13 cellular contexts compared by ENCODE assay signal in the genomic region with DNA sequence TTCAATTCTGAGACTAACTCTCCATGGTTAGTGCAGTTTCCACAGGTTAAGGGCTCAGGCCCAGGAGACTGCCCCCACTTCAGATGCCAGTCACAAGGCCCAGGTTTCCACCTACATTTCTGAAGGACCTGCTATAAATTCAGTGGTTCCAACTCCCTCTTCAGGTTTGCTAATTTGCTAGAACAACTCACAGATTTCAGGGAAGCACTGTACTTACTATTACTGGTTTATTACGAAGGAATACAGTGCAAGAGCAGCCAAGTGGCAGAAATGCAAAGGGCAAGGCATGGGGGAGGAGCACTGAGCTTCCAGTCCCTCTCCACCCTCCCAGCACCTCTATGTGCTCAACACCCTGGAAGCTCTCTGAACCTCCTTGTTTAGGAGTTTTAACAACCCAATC. TPM values are rescaled to one million over a fixed set of nuclear protein-coding genes. Genes with fewer than 3 reads are reported as not detected.
A peak's percentile ranks its signal among the peaks of the same experiment; 100 is the strongest.
DNase-seq lines count a peak whose midpoint lies in the region; ATAC-seq and TF ChIP-seq lines count a peak whose summit lies in the region.
"Had no signal": no experiment of that assay in that cellular context is flagged by ENCODE, and none has a peak within 500 bp of the region (broad histone marks: within the 10 kb centered on the region; RNA-seq: fewer than 3 reads in every experiment).

No MANE protein-coding gene starts in this region.

- CTCF ChIA-PET in activated naive CD4-positive, alpha-beta T cell treated with anti-CD3 and anti-CD28 coated beads, Interleukin-2, amount 10 ng/mL, durations not matched to agents 7 days and 5 days (lab: Charles Lee) = interaction anchor here (1.1 kb wide), 1 partner anchor 11 kb away, joined by 3 read pairs; no protein-coding TSS in a partner anchor
- CTCF ChIA-PET in WTC11 (lab: Charles Lee) = interaction anchor here (1.1 kb wide), 1 partner anchor 33 kb away, joined by 3 read pairs; no protein-coding TSS in a partner anchor

- H3K27ac Mint-ChIP-seq in activated naive CD4-positive, alpha-beta T cell treated with anti-CD3 and anti-CD28 coated beads, Interleukin-2, amount 10 ng/mL, durations not matched to agents 7 days and 5 days = peak overlapping the region; percentile 98
- peak overlapping the region in 1 of 2 donors; percentile 67 for H3K27ac Mint-ChIP-seq in activated naive CD4-positive, alpha-beta T cell treated with anti-CD3 and anti-CD28 coated beads, Interleukin-2, amount 50 U/mL, for 72 hours
- H3K27ac Mint-ChIP-seq in WTC11 = no peak overlapping the region
- peak overlapping the region; percentile 92 to 99 (median 94) for H3K27ac Mint-ChIP-seq in immature natural killer cell
- H3K27ac Mint-ChIP-seq in stimulated activated effector memory CD8-positive, alpha-beta T cell treated with anti-CD3 and anti-CD28 coated beads, Interleukin-12 subunit alpha, Interleukin-12 subunit beta, amount 100 ng/mL, for 72 hours = peak overlapping the region; percentile 93

- H3K4me3 Mint-ChIP-seq in activated naive CD4-positive, alpha-beta T cell treated with anti-CD3 and anti-CD28 coated beads, Interleukin-2, amount 10 ng/mL, durations not matched to agents 7 days and 5 days = peak overlapping the region; percentile 59
- H3K4me3 Mint-ChIP-seq in WTC11 = no peak overlapping the region
- H3K4me3 Mint-ChIP-seq in immature natural killer cell = peak overlapping the region; percentile 84 to 90 (median 86)
- H3K4me3 Mint-ChIP-seq in stimulated activated effector memory CD8-positive, alpha-beta T cell treated with anti-CD3 and anti-CD28 coated beads, Interleukin-12 subunit alpha, Interleukin-12 subunit beta, amount 100 ng/mL, for 72 hours = no peak overlapping the region

- peaks cover 9% of the 10 kb centered on the region for H3K27me3 Mint-ChIP-seq in activated naive CD4-positive, alpha-beta T cell treated with anti-CD3 and anti-CD28 coated beads, Interleukin-2, amount 10 ng/mL, durations not matched to agents 7 days and 5 days
- H3K27me3 Mint-ChIP-seq in WTC11 (ENCODE audit: low read depth) (no peaks in the 10 kb centered on the region; the same call in 1 of the 2 replicates), immature natural killer cell (ENCODE audit: low read depth in 3 of 3) (peaks cover 2% of the 10 kb centered on the region in 3 donors)

- peaks cover 10% of the 10 kb centered on the region for H3K9me3 Mint-ChIP-seq in activated naive CD4-positive, alpha-beta T cell treated with anti-CD3 and anti-CD28 coated beads, Interleukin-2, amount 10 ng/mL, durations not matched to agents 7 days and 5 days
- peaks cover 8 to 9% of the 10 kb centered on the region in 2 donors for H3K9me3 Mint-ChIP-seq in activated naive CD4-positive, alpha-beta T cell treated with anti-CD3 and anti-CD28 coated beads, Interleukin-2, amount 50 U/mL, for 72 hours
- peaks cover 4% of the 10 kb centered on the region; the same call in 1 of the 2 replicates for H3K9me3 Mint-ChIP-seq in WTC11
- no peaks in the 10 kb centered on the region for H3K9me3 Mint-ChIP-seq in immature natural killer cell
- H3K9me3 Mint-ChIP-seq in stimulated activated effector memory CD8-positive, alpha-beta T cell treated with anti-CD3 and anti-CD28 coated beads, Interleukin-12 subunit alpha, Interleukin-12 subunit beta, amount 100 ng/mL, for 72 hours = peaks cover 3% of the 10 kb centered on the region

- TF ChIP-seq CTCF in WTC11 (IDR thresholded peaks at IDR 0.05) = no peak

- POLR2A ChIA-PET in WTC11 (lab: Charles Lee) = no interaction called here

- no peak for DNase-seq in activated naive CD4-positive, alpha-beta T cell treated with anti-CD3 and anti-CD28 coated beads, Interleukin-2, amount 10 ng/mL, durations not matched to agents 7 days and 5 days
- DNase-seq in activated naive CD4-positive, alpha-beta T cell treated with anti-CD3 and anti-CD28 coated beads, Interleukin-2, amount 50 U/mL, for 72 hours (ENCODE audit: low spot score in 2 of 2) = no peak
- DNase-seq in WTC11 (ENCODE audit: low spot score) = no peak
- no peak for DNase-seq in immature natural killer cell
- DNase-seq in stimulated activated effector memory CD8-positive, alpha-beta T cell treated with anti-CD3 and anti-CD28 coated beads, Interleukin-12 subunit alpha, Interleukin-12 subunit beta, amount 100 ng/mL, for 72 hours (ENCODE audit: low spot score in 2 of 2) = no peak
- no peak for DNase-seq in activated CD4-positive, alpha-beta T cell treated with anti-CD3 and anti-CD28 coated beads, Interleukin-2, amount 50 U/mL, for 4 hours
- DNase-seq in NCI-H2081 treated with DMSO at 0.1 percent for 48 hours (lab: John Stamatoyannopoulos, UW) = no peak
- no peak for DNase-seq in AG08395 (ENCODE audit: low spot score)
- DNase-seq: amniotic stem cell, colonic mucosa, DMS153, midbrain, NCI-H187 had no signal

- ATAC-seq in activated naive CD4-positive, alpha-beta T cell treated with anti-CD3 and anti-CD28 coated beads, Interleukin-2, amount 50 U/mL, for 72 hours = no peak
- peak; percentile 79 for ATAC-seq in WTC11
- ATAC-seq in stimulated activated effector memory CD8-positive, alpha-beta T cell treated with anti-CD3 and anti-CD28 coated beads, Interleukin-12 subunit alpha, Interleukin-12 subunit beta, amount 100 ng/mL, for 72 hours = no peak

- H3K36me3 Mint-ChIP-seq in activated naive CD4-positive, alpha-beta T cell treated with anti-CD3 and anti-CD28 coated beads, Interleukin-2, amount 10 ng/mL, durations not matched to agents 7 days and 5 days = peaks cover 28% of the 10 kb centered on the region
- H3K36me3 Mint-ChIP-seq in activated naive CD4-positive, alpha-beta T cell treated with anti-CD3 and anti-CD28 coated beads, Interleukin-2, amount 50 U/mL, for 72 hours = no peaks in the 10 kb centered on the region
- H3K36me3 Mint-ChIP-seq in WTC11 (no peaks in the 10 kb centered on the region), immature natural killer cell (peaks cover 0 to 9% (median 3%) of the 10 kb centered on the region in 3 donors)
- no peaks in the 10 kb centered on the region for H3K36me3 Mint-ChIP-seq in stimulated activated effector memory CD8-positive, alpha-beta T cell treated with anti-CD3 and anti-CD28 coated beads, Interleukin-12 subunit alpha, Interleukin-12 subunit beta, amount 100 ng/mL, for 72 hours

- H3K4me1 Mint-ChIP-seq in activated naive CD4-positive, alpha-beta T cell treated with anti-CD3 and anti-CD28 coated beads, Interleukin-2, amount 10 ng/mL, durations not matched to agents 7 days and 5 days = peaks cover 59% of the 10 kb centered on the region
- peaks cover 36% of the 10 kb centered on the region for H3K4me1 Mint-ChIP-seq in WTC11
- H3K4me1 Mint-ChIP-seq in immature natural killer cell = peaks cover 41 to 52% of the 10 kb centered on the region in 2 donors
- peaks cover 34% of the 10 kb centered on the region for H3K4me1 Mint-ChIP-seq in stimulated activated effector memory CD8-positive, alpha-beta T cell treated with anti-CD3 and anti-CD28 coated beads, Interleukin-12 subunit alpha, Interleukin-12 subunit beta, amount 100 ng/mL, for 72 hours

TF ChIP-seq in WTC11, 78 proteins besides CTCF, POLR2A, EP300 and RAD21 (continues in another document):
- TF ChIP-seq NFE2L1 (CRISPR knock-in tag; IDR thresholded peaks at IDR 0.05) (no peak), NR1H2 (CRISPR knock-in tag; IDR thresholded peaks at IDR 0.05) (no peak), FOXP1 (CRISPR knock-in tag; IDR thresholded peaks at IDR 0.05; ENCODE audit: borderline replicate concordance) (no peak), ATF1 (CRISPR knock-in tag; IDR thresholded peaks at IDR 0.05) (no peak), SMAD3 (CRISPR knock-in tag; IDR thresholded peaks at IDR 0.05; ENCODE audit: borderline replicate concordance) (no peak), TCF7 (CRISPR knock-in tag; IDR thresholded peaks at IDR 0.05; ENCODE audit: low read depth) (no peak), NR2C2 (CRISPR knock-in tag; IDR thresholded peaks at IDR 0.05) (no peak)
- TF ChIP-seq, protein P1, sequence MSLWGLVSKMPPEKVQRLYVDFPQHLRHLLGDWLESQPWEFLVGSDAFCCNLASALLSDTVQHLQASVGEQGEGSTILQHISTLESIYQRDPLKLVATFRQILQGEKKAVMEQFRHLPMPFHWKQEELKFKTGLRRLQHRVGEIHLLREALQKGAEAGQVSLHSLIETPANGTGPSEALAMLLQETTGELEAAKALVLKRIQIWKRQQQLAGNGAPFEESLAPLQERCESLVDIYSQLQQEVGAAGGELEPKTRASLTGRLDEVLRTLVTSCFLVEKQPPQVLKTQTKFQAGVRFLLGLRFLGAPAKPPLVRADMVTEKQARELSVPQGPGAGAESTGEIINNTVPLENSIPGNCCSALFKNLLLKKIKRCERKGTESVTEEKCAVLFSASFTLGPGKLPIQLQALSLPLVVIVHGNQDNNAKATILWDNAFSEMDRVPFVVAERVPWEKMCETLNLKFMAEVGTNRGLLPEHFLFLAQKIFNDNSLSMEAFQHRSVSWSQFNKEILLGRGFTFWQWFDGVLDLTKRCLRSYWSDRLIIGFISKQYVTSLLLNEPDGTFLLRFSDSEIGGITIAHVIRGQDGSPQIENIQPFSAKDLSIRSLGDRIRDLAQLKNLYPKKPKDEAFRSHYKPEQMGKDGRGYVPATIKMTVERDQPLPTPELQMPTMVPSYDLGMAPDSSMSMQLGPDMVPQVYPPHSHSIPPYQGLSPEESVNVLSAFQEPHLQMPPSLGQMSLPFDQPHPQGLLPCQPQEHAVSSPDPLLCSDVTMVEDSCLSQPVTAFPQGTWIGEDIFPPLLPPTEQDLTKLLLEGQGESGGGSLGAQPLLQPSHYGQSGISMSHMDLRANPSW (CRISPR knock-in tag; conservative IDR thresholded peaks at IDR 0.05; ENCODE audit: low read depth) = no peak
- TF ChIP-seq, protein P2, sequence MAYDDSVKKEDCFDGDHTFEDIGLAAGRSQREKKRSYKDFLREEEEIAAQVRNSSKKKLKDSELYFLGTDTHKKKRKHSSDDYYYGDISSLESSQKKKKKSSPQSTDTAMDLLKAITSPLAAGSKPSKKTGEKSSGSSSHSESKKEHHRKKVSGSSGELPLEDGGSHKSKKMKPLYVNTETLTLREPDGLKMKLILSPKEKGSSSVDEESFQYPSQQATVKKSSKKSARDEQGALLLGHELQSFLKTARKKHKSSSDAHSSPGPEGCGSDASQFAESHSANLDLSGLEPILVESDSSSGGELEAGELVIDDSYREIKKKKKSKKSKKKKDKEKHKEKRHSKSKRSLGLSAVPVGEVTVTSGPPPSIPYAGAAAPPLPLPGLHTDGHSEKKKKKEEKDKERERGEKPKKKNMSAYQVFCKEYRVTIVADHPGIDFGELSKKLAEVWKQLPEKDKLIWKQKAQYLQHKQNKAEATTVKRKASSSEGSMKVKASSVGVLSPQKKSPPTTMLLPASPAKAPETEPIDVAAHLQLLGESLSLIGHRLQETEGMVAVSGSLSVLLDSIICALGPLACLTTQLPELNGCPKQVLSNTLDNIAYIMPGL (CRISPR knock-in tag; IDR thresholded peaks at IDR 0.05) = no peak

RNA-seq across cellular contexts. Expression of gene SPON1, which starts 39.3 kb away (rescaled TPM):
- total RNA-seq in activated naive CD4-positive, alpha-beta T cell treated with anti-CD3 and anti-CD28 coated beads, Interleukin-2, amount 50 U/mL, for 72 hours = under 1 TPM in 1 of 2 donors, not detected in 1; 0.19 TPM
- 4.1 to 6.4 TPM (median 4.1 TPM) in 3 replicates for total RNA-seq in WTC11 (2021)
- 1 to 10 TPM in 1 of 3 donors, under 1 TPM in 2; 0.22 to 1.1 (median 0.74) TPM for polyA plus RNA-seq in immature natural killer cell

Comparison
In these comparisons a context has a peak if more than half of its experiments do, and no peak if none do; other contexts are left out.
1. H3K4me3 Mint-ChIP-seq: peak in activated naive CD4-positive, alpha-beta T cell treated with anti-CD3 and anti-CD28 coated beads, Interleukin-2, amount 10 ng/mL, durations not matched to agents 7 days and 5 days (single experiment) and immature natural killer cell (5 of 5); none in WTC11 (single experiment) and stimulated activated effector memory CD8-positive, alpha-beta T cell treated with anti-CD3 and anti-CD28 coated beads, Interleukin-12 subunit alpha, Interleukin-12 subunit beta, amount 100 ng/mL, for 72 hours (single experiment).